In the genomic region with DNA sequence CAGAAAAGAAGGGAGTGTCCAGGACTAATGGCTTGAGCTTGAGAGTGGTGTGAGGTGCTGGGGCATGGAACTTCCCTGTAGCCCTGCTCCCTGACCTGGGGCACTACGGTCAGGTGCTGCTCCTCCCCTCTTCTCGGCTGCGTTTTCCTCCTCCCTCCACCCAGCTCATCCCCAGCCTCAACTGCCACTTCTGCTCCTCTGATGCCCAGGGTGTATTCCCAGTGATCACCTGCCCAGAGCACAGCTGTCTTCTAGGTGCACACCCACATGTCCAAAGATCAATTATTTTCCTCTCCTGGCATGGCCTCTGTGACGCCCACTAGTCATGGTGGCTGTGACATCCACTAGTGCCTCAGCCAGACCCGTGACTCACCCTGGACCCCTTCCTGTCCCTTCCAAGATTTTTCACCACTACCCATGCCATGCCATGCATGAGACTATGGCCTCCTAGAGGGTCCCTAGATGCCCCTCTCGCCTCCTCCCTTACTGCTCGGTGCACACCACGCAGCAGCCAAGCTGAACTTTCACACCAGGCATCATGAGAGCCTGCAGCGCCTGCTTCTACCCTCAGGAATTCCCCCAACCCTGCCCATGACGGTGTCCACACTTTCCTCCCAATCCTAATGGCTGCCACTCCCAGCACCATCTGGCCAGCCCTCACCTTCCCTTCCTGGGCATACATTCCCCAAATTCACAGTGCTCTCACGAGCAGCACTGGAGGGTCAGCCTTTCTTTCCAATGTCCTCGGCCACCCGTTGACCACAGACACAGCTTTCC, we compare ENCODE assay signal across 1 cellular context.
TF ChIP-seq lines count a peak whose summit lies in the region.

No MANE protein-coding gene starts in this region.

TF ChIP-seq in K562, 482 proteins besides CTCF, POLR2A, EP300 and RAD21 (continued from another document and continues in another):
- TF ChIP-seq HOXB6 (CRISPR knock-in tag; IDR thresholded peaks at IDR 0.05; ENCODE audit: borderline replicate concordance) (no peak), PHB (CRISPR knock-in tag; IDR thresholded peaks at IDR 0.05) (no peak), ZNF174 (CRISPR knock-in tag; IDR thresholded peaks at IDR 0.05) (no peak), C11orf30 (IDR thresholded peaks at IDR 0.05; ENCODE audit: low read depth) (no peak), SAFB (IDR thresholded peaks at IDR 0.05; ENCODE audit: borderline replicate concordance, low read depth, low read length) (no peak), ZNF146 (CRISPR knock-in tag; IDR thresholded peaks at IDR 0.05; ENCODE audit: unreplicated experiment) (no peak), HDAC1 (IDR thresholded peaks at IDR 0.05) (no peak), WHSC1 (IDR thresholded peaks at IDR 0.05; ENCODE audit: low read length) (peak; percentile 56), ETV5 (CRISPR knock-in tag; IDR thresholded peaks at IDR 0.05; ENCODE audit: low read depth) (no peak), SMC3 (conservative IDR thresholded peaks at IDR 0.05; ENCODE audit: insufficient read depth, low read depth, low read length) (no peak), HNRNPLL (IDR thresholded peaks at IDR 0.05; ENCODE audit: low read depth, low read length, poor library complexity, severe bottlenecking) (no peak), ETV1 (tag; conservative IDR thresholded peaks at IDR 0.05; ENCODE audit: low read depth) (no peak), TCF7 (IDR thresholded peaks at IDR 0.05; ENCODE audit: borderline replicate concordance) (no peak)
- TF ChIP-seq, protein P1, sequence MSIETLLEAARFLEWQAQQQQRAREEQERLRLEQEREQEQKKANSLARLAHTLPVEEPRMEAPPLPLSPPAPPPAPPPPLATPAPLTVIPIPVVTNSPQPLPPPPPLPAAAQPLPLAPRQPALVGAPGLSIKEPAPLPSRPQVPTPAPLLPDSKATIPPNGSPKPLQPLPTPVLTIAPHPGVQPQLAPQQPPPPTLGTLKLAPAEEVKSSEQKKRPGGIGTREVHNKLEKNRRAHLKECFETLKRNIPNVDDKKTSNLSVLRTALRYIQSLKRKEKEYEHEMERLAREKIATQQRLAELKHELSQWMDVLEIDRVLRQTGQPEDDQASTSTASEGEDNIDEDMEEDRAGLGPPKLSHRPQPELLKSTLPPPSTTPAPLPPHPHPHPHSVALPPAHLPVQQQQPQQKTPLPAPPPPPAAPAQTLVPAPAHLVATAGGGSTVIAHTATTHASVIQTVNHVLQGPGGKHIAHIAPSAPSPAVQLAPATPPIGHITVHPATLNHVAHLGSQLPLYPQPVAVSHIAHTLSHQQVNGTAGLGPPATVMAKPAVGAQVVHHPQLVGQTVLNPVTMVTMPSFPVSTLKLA (conservative IDR thresholded peaks at IDR 0.05): no peak
- TF ChIP-seq, protein P2, sequence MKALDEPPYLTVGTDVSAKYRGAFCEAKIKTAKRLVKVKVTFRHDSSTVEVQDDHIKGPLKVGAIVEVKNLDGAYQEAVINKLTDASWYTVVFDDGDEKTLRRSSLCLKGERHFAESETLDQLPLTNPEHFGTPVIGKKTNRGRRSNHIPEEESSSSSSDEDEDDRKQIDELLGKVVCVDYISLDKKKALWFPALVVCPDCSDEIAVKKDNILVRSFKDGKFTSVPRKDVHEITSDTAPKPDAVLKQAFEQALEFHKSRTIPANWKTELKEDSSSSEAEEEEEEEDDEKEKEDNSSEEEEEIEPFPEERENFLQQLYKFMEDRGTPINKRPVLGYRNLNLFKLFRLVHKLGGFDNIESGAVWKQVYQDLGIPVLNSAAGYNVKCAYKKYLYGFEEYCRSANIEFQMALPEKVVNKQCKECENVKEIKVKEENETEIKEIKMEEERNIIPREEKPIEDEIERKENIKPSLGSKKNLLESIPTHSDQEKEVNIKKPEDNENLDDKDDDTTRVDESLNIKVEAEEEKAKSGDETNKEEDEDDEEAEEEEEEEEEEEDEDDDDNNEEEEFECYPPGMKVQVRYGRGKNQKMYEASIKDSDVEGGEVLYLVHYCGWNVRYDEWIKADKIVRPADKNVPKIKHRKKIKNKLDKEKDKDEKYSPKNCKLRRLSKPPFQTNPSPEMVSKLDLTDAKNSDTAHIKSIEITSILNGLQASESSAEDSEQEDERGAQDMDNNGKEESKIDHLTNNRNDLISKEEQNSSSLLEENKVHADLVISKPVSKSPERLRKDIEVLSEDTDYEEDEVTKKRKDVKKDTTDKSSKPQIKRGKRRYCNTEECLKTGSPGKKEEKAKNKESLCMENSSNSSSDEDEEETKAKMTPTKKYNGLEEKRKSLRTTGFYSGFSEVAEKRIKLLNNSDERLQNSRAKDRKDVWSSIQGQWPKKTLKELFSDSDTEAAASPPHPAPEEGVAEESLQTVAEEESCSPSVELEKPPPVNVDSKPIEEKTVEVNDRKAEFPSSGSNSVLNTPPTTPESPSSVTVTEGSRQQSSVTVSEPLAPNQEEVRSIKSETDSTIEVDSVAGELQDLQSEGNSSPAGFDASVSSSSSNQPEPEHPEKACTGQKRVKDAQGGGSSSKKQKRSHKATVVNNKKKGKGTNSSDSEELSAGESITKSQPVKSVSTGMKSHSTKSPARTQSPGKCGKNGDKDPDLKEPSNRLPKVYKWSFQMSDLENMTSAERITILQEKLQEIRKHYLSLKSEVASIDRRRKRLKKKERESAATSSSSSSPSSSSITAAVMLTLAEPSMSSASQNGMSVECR (CRISPR knock-in tag; IDR thresholded peaks at IDR 0.05): no peak
- TF ChIP-seq, protein P3, sequence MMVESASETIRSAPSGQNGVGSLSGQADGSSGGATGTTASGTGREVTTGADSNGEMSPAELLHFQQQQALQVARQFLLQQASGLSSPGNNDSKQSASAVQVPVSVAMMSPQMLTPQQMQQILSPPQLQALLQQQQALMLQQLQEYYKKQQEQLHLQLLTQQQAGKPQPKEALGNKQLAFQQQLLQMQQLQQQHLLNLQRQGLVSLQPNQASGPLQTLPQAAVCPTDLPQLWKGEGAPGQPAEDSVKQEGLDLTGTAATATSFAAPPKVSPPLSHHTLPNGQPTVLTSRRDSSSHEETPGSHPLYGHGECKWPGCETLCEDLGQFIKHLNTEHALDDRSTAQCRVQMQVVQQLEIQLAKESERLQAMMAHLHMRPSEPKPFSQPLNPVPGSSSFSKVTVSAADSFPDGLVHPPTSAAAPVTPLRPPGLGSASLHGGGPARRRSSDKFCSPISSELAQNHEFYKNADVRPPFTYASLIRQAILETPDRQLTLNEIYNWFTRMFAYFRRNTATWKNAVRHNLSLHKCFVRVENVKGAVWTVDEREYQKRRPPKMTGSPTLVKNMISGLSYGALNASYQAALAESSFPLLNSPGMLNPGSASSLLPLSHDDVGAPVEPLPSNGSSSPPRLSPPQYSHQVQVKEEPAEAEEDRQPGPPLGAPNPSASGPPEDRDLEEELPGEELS (CRISPR knock-in tag; IDR thresholded peaks at IDR 0.05; ENCODE audit: borderline replicate concordance): no peak
- TF ChIP-seq, protein P4, sequence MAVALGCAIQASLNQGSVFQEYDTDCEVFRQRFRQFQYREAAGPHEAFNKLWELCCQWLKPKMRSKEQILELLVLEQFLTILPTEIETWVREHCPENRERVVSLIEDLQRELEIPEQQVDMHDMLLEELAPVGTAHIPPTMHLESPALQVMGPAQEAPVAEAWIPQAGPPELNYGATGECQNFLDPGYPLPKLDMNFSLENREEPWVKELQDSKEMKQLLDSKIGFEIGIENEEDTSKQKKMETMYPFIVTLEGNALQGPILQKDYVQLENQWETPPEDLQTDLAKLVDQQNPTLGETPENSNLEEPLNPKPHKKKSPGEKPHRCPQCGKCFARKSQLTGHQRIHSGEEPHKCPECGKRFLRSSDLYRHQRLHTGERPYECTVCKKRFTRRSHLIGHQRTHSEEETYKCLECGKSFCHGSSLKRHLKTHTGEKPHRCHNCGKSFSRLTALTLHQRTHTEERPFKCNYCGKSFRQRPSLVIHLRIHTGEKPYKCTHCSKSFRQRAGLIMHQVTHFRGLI (CRISPR knock-in tag; IDR thresholded peaks at IDR 0.05): no peak
- TF ChIP-seq, protein P5, sequence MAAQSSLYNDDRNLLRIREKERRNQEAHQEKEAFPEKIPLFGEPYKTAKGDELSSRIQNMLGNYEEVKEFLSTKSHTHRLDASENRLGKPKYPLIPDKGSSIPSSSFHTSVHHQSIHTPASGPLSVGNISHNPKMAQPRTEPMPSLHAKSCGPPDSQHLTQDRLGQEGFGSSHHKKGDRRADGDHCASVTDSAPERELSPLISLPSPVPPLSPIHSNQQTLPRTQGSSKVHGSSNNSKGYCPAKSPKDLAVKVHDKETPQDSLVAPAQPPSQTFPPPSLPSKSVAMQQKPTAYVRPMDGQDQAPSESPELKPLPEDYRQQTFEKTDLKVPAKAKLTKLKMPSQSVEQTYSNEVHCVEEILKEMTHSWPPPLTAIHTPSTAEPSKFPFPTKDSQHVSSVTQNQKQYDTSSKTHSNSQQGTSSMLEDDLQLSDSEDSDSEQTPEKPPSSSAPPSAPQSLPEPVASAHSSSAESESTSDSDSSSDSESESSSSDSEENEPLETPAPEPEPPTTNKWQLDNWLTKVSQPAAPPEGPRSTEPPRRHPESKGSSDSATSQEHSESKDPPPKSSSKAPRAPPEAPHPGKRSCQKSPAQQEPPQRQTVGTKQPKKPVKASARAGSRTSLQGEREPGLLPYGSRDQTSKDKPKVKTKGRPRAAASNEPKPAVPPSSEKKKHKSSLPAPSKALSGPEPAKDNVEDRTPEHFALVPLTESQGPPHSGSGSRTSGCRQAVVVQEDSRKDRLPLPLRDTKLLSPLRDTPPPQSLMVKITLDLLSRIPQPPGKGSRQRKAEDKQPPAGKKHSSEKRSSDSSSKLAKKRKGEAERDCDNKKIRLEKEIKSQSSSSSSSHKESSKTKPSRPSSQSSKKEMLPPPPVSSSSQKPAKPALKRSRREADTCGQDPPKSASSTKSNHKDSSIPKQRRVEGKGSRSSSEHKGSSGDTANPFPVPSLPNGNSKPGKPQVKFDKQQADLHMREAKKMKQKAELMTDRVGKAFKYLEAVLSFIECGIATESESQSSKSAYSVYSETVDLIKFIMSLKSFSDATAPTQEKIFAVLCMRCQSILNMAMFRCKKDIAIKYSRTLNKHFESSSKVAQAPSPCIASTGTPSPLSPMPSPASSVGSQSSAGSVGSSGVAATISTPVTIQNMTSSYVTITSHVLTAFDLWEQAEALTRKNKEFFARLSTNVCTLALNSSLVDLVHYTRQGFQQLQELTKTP (IDR thresholded peaks at IDR 0.05; ENCODE audit: low read depth in 1 of 2, partially characterized antibody in 2 of 2): no peak
- TF ChIP-seq, protein P6, sequence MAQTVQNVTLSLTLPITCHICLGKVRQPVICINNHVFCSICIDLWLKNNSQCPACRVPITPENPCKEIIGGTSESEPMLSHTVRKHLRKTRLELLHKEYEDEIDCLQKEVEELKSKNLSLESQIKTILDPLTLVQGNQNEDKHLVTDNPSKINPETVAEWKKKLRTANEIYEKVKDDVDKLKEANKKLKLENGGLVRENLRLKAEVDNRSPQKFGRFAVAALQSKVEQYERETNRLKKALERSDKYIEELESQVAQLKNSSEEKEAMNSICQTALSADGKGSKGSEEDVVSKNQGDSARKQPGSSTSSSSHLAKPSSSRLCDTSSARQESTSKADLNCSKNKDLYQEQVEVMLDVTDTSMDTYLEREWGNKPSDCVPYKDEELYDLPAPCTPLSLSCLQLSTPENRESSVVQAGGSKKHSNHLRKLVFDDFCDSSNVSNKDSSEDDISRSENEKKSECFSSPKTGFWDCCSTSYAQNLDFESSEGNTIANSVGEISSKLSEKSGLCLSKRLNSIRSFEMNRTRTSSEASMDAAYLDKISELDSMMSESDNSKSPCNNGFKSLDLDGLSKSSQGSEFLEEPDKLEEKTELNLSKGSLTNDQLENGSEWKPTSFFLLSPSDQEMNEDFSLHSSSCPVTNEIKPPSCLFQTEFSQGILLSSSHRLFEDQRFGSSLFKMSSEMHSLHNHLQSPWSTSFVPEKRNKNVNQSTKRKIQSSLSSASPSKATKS (CRISPR knock-in tag; IDR thresholded peaks at IDR 0.05): no peak
- TF ChIP-seq, protein P7, sequence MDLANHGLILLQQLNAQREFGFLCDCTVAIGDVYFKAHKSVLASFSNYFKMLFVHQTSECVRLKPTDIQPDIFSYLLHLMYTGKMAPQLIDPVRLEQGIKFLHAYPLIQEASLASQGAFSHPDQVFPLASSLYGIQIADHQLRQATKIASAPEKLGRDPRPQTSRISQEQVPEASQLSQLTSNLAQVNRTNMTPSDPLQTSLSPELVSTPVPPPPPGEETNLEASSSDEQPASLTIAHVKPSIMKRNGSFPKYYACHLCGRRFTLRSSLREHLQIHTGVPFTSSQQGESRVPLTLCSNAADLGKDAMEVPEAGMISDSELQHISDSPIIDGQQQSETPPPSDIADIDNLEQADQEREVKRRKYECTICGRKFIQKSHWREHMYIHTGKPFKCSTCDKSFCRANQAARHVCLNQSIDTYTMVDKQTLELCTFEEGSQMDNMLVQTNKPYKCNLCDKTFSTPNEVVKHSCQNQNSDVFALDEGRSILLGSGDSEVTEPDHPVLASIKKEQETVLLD (IDR thresholded peaks at IDR 0.05): no peak
- TF ChIP-seq, protein P8, sequence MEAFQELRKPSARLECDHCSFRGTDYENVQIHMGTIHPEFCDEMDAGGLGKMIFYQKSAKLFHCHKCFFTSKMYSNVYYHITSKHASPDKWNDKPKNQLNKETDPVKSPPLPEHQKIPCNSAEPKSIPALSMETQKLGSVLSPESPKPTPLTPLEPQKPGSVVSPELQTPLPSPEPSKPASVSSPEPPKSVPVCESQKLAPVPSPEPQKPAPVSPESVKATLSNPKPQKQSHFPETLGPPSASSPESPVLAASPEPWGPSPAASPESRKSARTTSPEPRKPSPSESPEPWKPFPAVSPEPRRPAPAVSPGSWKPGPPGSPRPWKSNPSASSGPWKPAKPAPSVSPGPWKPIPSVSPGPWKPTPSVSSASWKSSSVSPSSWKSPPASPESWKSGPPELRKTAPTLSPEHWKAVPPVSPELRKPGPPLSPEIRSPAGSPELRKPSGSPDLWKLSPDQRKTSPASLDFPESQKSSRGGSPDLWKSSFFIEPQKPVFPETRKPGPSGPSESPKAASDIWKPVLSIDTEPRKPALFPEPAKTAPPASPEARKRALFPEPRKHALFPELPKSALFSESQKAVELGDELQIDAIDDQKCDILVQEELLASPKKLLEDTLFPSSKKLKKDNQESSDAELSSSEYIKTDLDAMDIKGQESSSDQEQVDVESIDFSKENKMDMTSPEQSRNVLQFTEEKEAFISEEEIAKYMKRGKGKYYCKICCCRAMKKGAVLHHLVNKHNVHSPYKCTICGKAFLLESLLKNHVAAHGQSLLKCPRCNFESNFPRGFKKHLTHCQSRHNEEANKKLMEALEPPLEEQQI (IDR thresholded peaks at IDR 0.05): no peak
- TF ChIP-seq, protein P9, sequence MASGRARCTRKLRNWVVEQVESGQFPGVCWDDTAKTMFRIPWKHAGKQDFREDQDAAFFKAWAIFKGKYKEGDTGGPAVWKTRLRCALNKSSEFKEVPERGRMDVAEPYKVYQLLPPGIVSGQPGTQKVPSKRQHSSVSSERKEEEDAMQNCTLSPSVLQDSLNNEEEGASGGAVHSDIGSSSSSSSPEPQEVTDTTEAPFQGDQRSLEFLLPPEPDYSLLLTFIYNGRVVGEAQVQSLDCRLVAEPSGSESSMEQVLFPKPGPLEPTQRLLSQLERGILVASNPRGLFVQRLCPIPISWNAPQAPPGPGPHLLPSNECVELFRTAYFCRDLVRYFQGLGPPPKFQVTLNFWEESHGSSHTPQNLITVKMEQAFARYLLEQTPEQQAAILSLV (tag; IDR thresholded peaks at IDR 0.05): no peak
